ENCODE assay signal across 8 cellular contexts in genomic region chr1:152347116-152347728, GRCh38. TPM values are rescaled to one million over a fixed set of nuclear protein-coding genes. Genes with fewer than 3 reads are reported as not detected.
DNase-seq lines count a peak whose midpoint lies in the region; ATAC-seq and TF ChIP-seq lines count a peak whose summit lies in the region.

No MANE protein-coding gene starts in this region.

- peak; percentile 43 for ATAC-seq in activated naive CD8-positive, alpha-beta T cell treated with anti-CD3 and anti-CD28 coated beads, Interleukin-2, amount 50 U/mL, for 24 hours
- no peak for ATAC-seq in HG02884 (IDR thresholded peaks at IDR 0.05; ENCODE audit: unreplicated experiment)

- no peak overlapping the region for H3K4me3 Mint-ChIP-seq in activated naive CD8-positive, alpha-beta T cell treated with anti-CD3 and anti-CD28 coated beads, Interleukin-2, amount 50 U/mL, for 24 hours

- DNase-seq in NOMO-1 treated with DMSO at 0.1 percent for 48 hours (lab: John Stamatoyannopoulos, UW; ENCODE audit: unreplicated experiment) (peak; percentile 11), NOMO-1 treated with dmso at 0.1 percent for 144 hours (lab: John Stamatoyannopoulos, UW; ENCODE audit: unreplicated experiment) (no peak), HL-60 (ENCODE audit: low read depth in 1 of 2, low spot score in 1 of 2) (peak; percentile 22 to 47), Peyer's patch (peak in 2 of 3 donors; percentile 27 to 62), iris pigment epithelial cell (ENCODE audit: low read depth) (peak; percentile 55)
- peak; percentile 44 for DNase-seq in activated naive CD8-positive, alpha-beta T cell treated with anti-CD3 and anti-CD28 coated beads, Interleukin-2, amount 50 U/mL, for 24 hours
- DNase-seq in stimulated activated CD4-positive, alpha-beta T cell treated with anti-CD3 and anti-CD28 coated beads, Interleukin-4, amount 100 ng/mL, for 24 hours = peak; percentile 65

- H3K9me3 Mint-ChIP-seq in activated naive CD8-positive, alpha-beta T cell treated with anti-CD3 and anti-CD28 coated beads, Interleukin-2, amount 50 U/mL, for 24 hours = no peaks in the 10 kb centered on the region

- TF ChIP-seq POLR2A in Peyer's patch (IDR thresholded peaks at IDR 0.05) = no peak

- H3K36me3 Mint-ChIP-seq in activated naive CD8-positive, alpha-beta T cell treated with anti-CD3 and anti-CD28 coated beads, Interleukin-2, amount 50 U/mL, for 24 hours (ENCODE audit: low read depth) = no peaks in the 10 kb centered on the region

- peaks cover 7% of the 10 kb centered on the region for H3K4me1 Mint-ChIP-seq in activated naive CD8-positive, alpha-beta T cell treated with anti-CD3 and anti-CD28 coated beads, Interleukin-2, amount 50 U/mL, for 24 hours

- H3K4me1 ChIP-seq in Peyer's patch = no peaks in the 10 kb centered on the region

- H3K36me3 ChIP-seq in Peyer's patch = no peaks in the 10 kb centered on the region

- H3K4me3 ChIP-seq in HL-60 (replicated peaks; ENCODE audit: insufficient read depth, low read length) (no peak overlapping the region), Peyer's patch (no peak overlapping the region)

- peak; percentile 84 for TF ChIP-seq CTCF in HL-60 (IDR thresholded peaks at IDR 0.05; ENCODE audit: insufficient read depth, low read length)
- peak; percentile 59 to 77 (median 72) for TF ChIP-seq CTCF in Peyer's patch (IDR thresholded peaks at IDR 0.05)

- H3K9me3 ChIP-seq in Peyer's patch = no peaks in the 10 kb centered on the region

- H3K27ac ChIP-seq in HL-60 (replicated peaks) (no peak overlapping the region), Peyer's patch (no peak overlapping the region)

- peaks cover 17% of the 10 kb centered on the region for H3K27me3 Mint-ChIP-seq in activated naive CD8-positive, alpha-beta T cell treated with anti-CD3 and anti-CD28 coated beads, Interleukin-2, amount 50 U/mL, for 24 hours

- H3K27me3 ChIP-seq in HL-60 (ENCODE audit: insufficient read depth, poor library complexity, severe bottlenecking) = peaks cover 8% of the 10 kb centered on the region
- no peaks in the 10 kb centered on the region for H3K27me3 ChIP-seq in Peyer's patch

- no peak overlapping the region for H3K27ac Mint-ChIP-seq in activated naive CD8-positive, alpha-beta T cell treated with anti-CD3 and anti-CD28 coated beads, Interleukin-2, amount 50 U/mL, for 24 hours

RNA-seq across cellular contexts. Expression of gene FLG2, which starts 12.6 kb away (rescaled TPM):
- 1 to 10 TPM in 1 of 4 donors, under 1 TPM in 3; 0.13 to 1.7 (median 0.23) TPM for total RNA-seq in Peyer's patch

RNA-seq across cellular contexts. Expression of gene FLG, which starts 22.2 kb away (rescaled TPM):
- under 1 TPM; under 0.01 to 0.83 (median 0.23) TPM for total RNA-seq in Peyer's patch
